8 cellular contexts compared by ENCODE assay signal in the genomic region with DNA sequence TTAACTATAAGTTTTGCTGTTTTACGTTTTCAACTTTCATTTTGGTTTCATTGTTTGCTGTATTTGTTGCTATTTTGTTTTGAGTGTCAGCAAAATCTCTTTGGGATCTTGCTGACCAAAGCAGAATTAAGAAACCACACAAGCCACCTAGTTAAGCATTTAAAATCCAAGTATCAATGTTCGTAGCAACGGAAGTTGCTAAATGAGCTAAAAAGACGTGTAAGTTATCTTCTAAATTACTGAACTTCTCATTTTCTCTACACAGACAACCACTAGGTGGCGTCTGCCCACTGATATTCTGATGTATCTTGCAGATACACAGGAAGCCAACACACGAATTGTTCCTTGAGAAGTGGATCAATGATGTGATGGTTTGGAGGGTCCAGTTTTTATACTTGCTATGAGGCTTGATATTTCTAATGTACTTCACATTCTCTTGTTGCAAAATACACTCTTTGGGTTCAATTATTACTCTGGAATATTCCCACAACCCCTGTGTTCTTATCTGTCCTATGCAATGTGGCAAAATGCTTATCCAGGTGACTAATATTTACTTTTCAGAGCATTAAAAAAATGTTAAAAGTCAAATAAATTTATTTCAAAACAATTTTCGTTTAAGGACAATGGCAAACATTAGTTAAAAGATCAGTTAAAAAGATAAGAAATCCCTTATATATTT.
DNase-seq lines count a peak whose midpoint lies in the region; ATAC-seq and TF ChIP-seq lines count a peak whose summit lies in the region.

No MANE protein-coding gene starts in this region.

- CTCF ChIA-PET in Calu3 (lab: Charles Lee) = interaction anchor here (0.7 to 1.0 kb wide), 2 partner anchors 13 to 380 kb away, joined by 3 to 6 read pairs; no protein-coding TSS in a partner anchor
- CTCF ChIA-PET in activated CD4-positive, alpha-beta memory T cell treated with anti-CD3 and anti-CD28 coated beads for 36 hours (lab: Charles Lee) = interaction anchor here (0.7 to 1.2 kb wide), 2 partner anchors 13 to 382 kb away, joined by 3 read pairs; no protein-coding TSS in a partner anchor

- no peaks in the 10 kb centered on the region for H3K36me3 Mint-ChIP-seq in Calu3 (ENCODE audit: insufficient read depth, unreplicated experiment)
- H3K36me3 Mint-ChIP-seq in activated CD4-positive, alpha-beta memory T cell treated with anti-CD3 and anti-CD28 coated beads for 36 hours = no peaks in the 10 kb centered on the region

- H3K27me3 Mint-ChIP-seq in Calu3 (ENCODE audit: unreplicated experiment) = no peaks in the 10 kb centered on the region
- H3K27me3 Mint-ChIP-seq in activated CD4-positive, alpha-beta memory T cell treated with anti-CD3 and anti-CD28 coated beads for 36 hours = no peaks in the 10 kb centered on the region

- no TSS peak for BruUV-seq in Calu3 (replicated peaks; lab: Mats Ljungman, UMichigan)

- DNase-seq in Calu3 = peak; percentile 52
- DNase-seq in NCI-H2171 (lab: John Stamatoyannopoulos, UW) = peak; percentile 1
- peak; percentile 53 for DNase-seq in activated CD4-positive, alpha-beta memory T cell treated with anti-CD3 and anti-CD28 coated beads for 36 hours
- DNase-seq in germinal center (ENCODE audit: low spot score) = peak; percentile 7
- DNase-seq in pulmonary artery endothelial cell (ENCODE audit: low read depth, low spot score) = peak; percentile 2

- no peaks in the 10 kb centered on the region for H3K4me1 Mint-ChIP-seq in Calu3 (ENCODE audit: low read depth, unreplicated experiment)
- no peaks in the 10 kb centered on the region for H3K4me1 Mint-ChIP-seq in activated CD4-positive, alpha-beta memory T cell treated with anti-CD3 and anti-CD28 coated beads for 36 hours (ENCODE audit: low read depth)

- POLR2A ChIA-PET in activated CD4-positive, alpha-beta memory T cell treated with anti-CD3 and anti-CD28 coated beads for 36 hours (lab: Charles Lee) = no interaction called here

- ATAC-seq in GM18870 (IDR thresholded peaks at IDR 0.05; ENCODE audit: unreplicated experiment) = peak; percentile 82
- ATAC-seq in HG03066 (IDR thresholded peaks at IDR 0.05; ENCODE audit: low read depth, unreplicated experiment) = peak; percentile 87
- no peak for ATAC-seq in activated CD4-positive, CD25-positive, alpha-beta regulatory T cell treated with anti-CD3 and anti-CD28 coated beads, Interleukin-2, amount 50 U/mL, for 24 hours

- intact Hi-C loops in Calu3 (cut with micrococcal nuclease; ENCODE audit: unreplicated experiment) = loop anchor here (1.0 to 5.0 kb wide), 2 partner anchors 381 to 429 kb away; no protein-coding TSS in a partner anchor
- intact Hi-C loops in activated CD4-positive, alpha-beta memory T cell treated with anti-CD3 and anti-CD28 coated beads for 36 hours (cut with micrococcal nuclease) = loop anchor here (1.0 to 2.0 kb wide), 2 partner anchors 381 to 426 kb away; no protein-coding TSS in a partner anchor

- TF ChIP-seq CTCF in Calu3 (IDR thresholded peaks at IDR 0.05; ENCODE audit: unreplicated experiment) = peak; percentile 50

- no peak overlapping the region for H3K27ac Mint-ChIP-seq in Calu3 (ENCODE audit: unreplicated experiment)
- H3K27ac Mint-ChIP-seq in activated CD4-positive, alpha-beta memory T cell treated with anti-CD3 and anti-CD28 coated beads for 36 hours = no peak overlapping the region

- peak overlapping the region; percentile 56 for H3K4me3 Mint-ChIP-seq in Calu3 (ENCODE audit: low read depth, unreplicated experiment)
- H3K4me3 Mint-ChIP-seq in activated CD4-positive, alpha-beta memory T cell treated with anti-CD3 and anti-CD28 coated beads for 36 hours = no peak overlapping the region

- peaks cover 3% of the 10 kb centered on the region for H3K9me3 Mint-ChIP-seq in Calu3 (ENCODE audit: low read depth, unreplicated experiment)
- H3K9me3 Mint-ChIP-seq in activated CD4-positive, alpha-beta memory T cell treated with anti-CD3 and anti-CD28 coated beads for 36 hours = no peaks in the 10 kb centered on the region

Comparison
In these comparisons a context has a peak if more than half of its experiments do, and no peak if none do; other contexts are left out.
1. DNase-seq: peak in every context shown above with its lines; median percentile 53 in activated CD4-positive, alpha-beta memory T cell treated with anti-CD3 and anti-CD28 coated beads for 36 hours; 52 in Calu3; 7 in germinal center; 2 in pulmonary artery endothelial cell; 1 in NCI-H2171.
2. ATAC-seq: peak in GM18870 (single experiment) and HG03066 (single experiment); none in activated CD4-positive, CD25-positive, alpha-beta regulatory T cell treated with anti-CD3 and anti-CD28 coated beads, Interleukin-2, amount 50 U/mL, for 24 hours (0 of 2).